Comparison of ENCODE assay signal across 21 cellular contexts in the genomic region with DNA sequence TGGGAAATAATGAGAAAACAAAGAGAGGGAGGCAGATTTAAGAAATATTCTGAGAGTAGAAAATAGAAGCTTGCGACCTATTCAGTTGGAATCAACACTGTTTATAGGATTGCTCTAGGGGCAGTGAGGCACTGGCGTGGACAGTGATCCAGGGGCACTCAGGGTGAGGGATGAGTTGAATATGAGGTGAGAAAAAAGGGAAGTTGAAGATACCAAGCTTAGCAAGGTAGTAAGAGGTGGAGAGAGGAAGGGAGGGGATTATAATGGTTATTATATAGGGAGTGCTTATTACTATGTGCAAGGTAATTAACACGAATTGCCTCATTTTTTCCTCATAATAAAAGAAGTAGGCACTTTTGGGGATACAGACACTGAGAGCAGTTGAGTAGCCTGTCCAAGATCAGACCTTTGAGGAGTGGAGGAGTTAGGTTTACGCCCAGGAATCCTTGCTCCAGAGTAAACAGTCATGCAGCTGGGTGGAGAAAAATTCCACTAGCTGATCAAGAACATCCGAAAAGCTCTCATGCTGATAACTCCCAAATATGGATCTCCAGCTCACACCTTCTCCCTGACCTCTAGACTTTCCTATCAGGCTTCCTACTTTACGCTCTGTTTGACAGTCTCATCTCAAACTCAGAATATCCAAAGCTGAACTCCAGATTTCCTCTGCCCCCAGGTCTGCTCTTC. TPM values are rescaled to one million over a fixed set of nuclear protein-coding genes. Genes with fewer than 3 reads are reported as not detected.
DNase-seq lines count a peak whose midpoint lies in the region; ATAC-seq, FAIRE-seq and TF ChIP-seq lines count a peak whose summit lies in the region.
"Had no signal": no experiment of that assay in that cellular context is flagged by ENCODE, and none has a peak within 500 bp of the region (broad histone marks: within the 10 kb centered on the region; RNA-seq: fewer than 3 reads in every experiment).

No MANE protein-coding gene starts in this region.

- no peak for TF ChIP-seq CTCF in cardiac muscle cell (IDR thresholded peaks at IDR 0.05; ENCODE audit: low read depth, low read length)
- no peak for TF ChIP-seq CTCF in HepG2 (CRISPR knock-in tag; IDR thresholded peaks at IDR 0.05)
- no peak for TF ChIP-seq CTCF in thyroid gland (IDR thresholded peaks at IDR 0.05)
- no peak for TF ChIP-seq CTCF in neural progenitor cell (IDR thresholded peaks at IDR 0.05)

- TF ChIP-seq EP300 in HepG2 (IDR thresholded peaks at IDR 0.05; ENCODE audit: low read depth in 2 of 2, low read length in 2 of 2) = no peak
- no peak for TF ChIP-seq EP300 in HepG2 (CRISPR knock-in tag; IDR thresholded peaks at IDR 0.05; ENCODE audit: borderline replicate concordance)

- FAIRE-seq in HepG2 (lab: Jason Lieb, UNC) = no peak

- no TSS peak for BruUV-seq in HepG2 (replicated peaks; lab: Mats Ljungman, UMichigan)

- no peak overlapping the region for H3K4me3 Mint-ChIP-seq in activated naive CD8-positive, alpha-beta T cell treated with anti-CD3 and anti-CD28 coated beads, Interleukin-2, amount 10 ng/mL, durations not matched to agents 7 days and 5 days
- H3K4me3 Mint-ChIP-seq in neural progenitor cell = no peak overlapping the region
- H3K4me3 Mint-ChIP-seq: activated naive CD4-positive, alpha-beta T cell treated with anti-CD3 and anti-CD28 coated beads, Interleukin-2, amount 10 ng/mL, durations not matched to agents 7 days and 5 days had no signal

- TF ChIP-seq POLR2A in HepG2 (IDR thresholded peaks at IDR 0.05; ENCODE audit: insufficient read depth in 1 of 2, low read depth in 2 of 2, low read length in 2 of 2) (no peak), thyroid gland (IDR thresholded peaks at IDR 0.05) (no peak)

- H3K4me1 ChIP-seq in cardiac muscle cell (ENCODE audit: low read depth) (peaks cover 32% of the 10 kb centered on the region), HepG2 (ENCODE audit: insufficient read depth, low read length) (peaks cover 36% of the 10 kb centered on the region), thyroid gland (peaks cover 24 to 42% of the 10 kb centered on the region in 2 donors), neural progenitor cell (no peaks in the 10 kb centered on the region)
- H3K4me1 ChIP-seq: uterus had no signal

- no peak for TF ChIP-seq RAD21 in HepG2 (CRISPR knock-in tag; IDR thresholded peaks at IDR 0.05)

- DNase-seq in cardiac muscle cell (ENCODE audit: low read depth in 1 of 2, low spot score in 1 of 2) (no peak), cardiac septum (ENCODE audit: low spot score) (no peak), HepG2 (ENCODE audit: low spot score) (no peak), thyroid gland (no peak), neural progenitor cell (ENCODE audit: low spot score) (no peak), NCI-H345 treated with DMSO at 0.1 percent for 48 hours (lab: John Stamatoyannopoulos, UW; ENCODE audit: unreplicated experiment) (no peak)
- DNase-seq in activated naive CD8-positive, alpha-beta T cell treated with anti-CD3 and anti-CD28 coated beads, Interleukin-2, amount 10 ng/mL, durations not matched to agents 7 days and 5 days = no peak
- DNase-seq: activated CD4-positive, alpha-beta T cell treated with anti-CD3 and anti-CD28 coated beads for 1 hour; activated CD8-positive, alpha-beta memory T cell treated with anti-CD3 and anti-CD28 coated beads, Interleukin-2, amount 50 U/mL, for 48 hours; activated naive CD4-positive, alpha-beta T cell treated with anti-CD3 and anti-CD28 coated beads, Interleukin-2, amount 10 ng/mL, durations not matched to agents 7 days and 5 days; brain microvascular endothelial cell; gastrocnemius medialis; GF-D8; mesendoderm; NCI-H1105; NCI-H774; occipital lobe; stimulated activated naive CD4-positive, alpha-beta T cell; uterus had no signal

- H3K4me2 ChIP-seq in HepG2 (ENCODE audit: low read depth, low read length) (no peak overlapping the region), neural progenitor cell (no peak overlapping the region)
- H3K4me2 ChIP-seq: smooth muscle cell had no signal

- H3K9me3 ChIP-seq in cardiac muscle cell (ENCODE audit: low read depth) = no peaks in the 10 kb centered on the region
- no peaks in the 10 kb centered on the region for H3K9me3 ChIP-seq in HepG2 (ENCODE audit: low read length)
- no peaks in the 10 kb centered on the region for H3K9me3 ChIP-seq in thyroid gland
- H3K9me3 ChIP-seq in neural progenitor cell (ENCODE audit: low read depth) = no peaks in the 10 kb centered on the region
- H3K9me3 ChIP-seq: gastrocnemius medialis, uterus had no signal

- no peak overlapping the region for H3K9ac ChIP-seq in HepG2 (ENCODE audit: insufficient read depth, low read depth, low read length)
- H3K9ac ChIP-seq in neural progenitor cell = no peak overlapping the region

- no peak overlapping the region for H2AFZ ChIP-seq in HepG2 (ENCODE audit: low read length)
- no peak overlapping the region for H2AFZ ChIP-seq in neural progenitor cell (replicated peaks)

- H3K27me3 ChIP-seq in cardiac muscle cell (no peaks in the 10 kb centered on the region), HepG2 (ENCODE audit: control insufficient read depth in 1 of 2, insufficient read depth in 2 of 2, low read length in 2 of 2) (no peaks in the 10 kb centered on the region), thyroid gland (no peaks in the 10 kb centered on the region), neural progenitor cell (no peaks in the 10 kb centered on the region)
- H3K27me3 ChIP-seq: brain microvascular endothelial cell, gastrocnemius medialis, uterus had no signal

- no peaks in the 10 kb centered on the region for H3K9me3 Mint-ChIP-seq in activated naive CD8-positive, alpha-beta T cell treated with anti-CD3 and anti-CD28 coated beads, Interleukin-2, amount 10 ng/mL, durations not matched to agents 7 days and 5 days
- no peaks in the 10 kb centered on the region for H3K9me3 Mint-ChIP-seq in neural progenitor cell
- H3K9me3 Mint-ChIP-seq: activated naive CD4-positive, alpha-beta T cell treated with anti-CD3 and anti-CD28 coated beads, Interleukin-2, amount 10 ng/mL, durations not matched to agents 7 days and 5 days had no signal

- 75% methylated on average over 6 of the region's 6 CpGs for WGBS in HepG2 (ENCODE audit: low lambda C conversion rate)
- 76 to 86% methylated on average over 6 of the region's 6 CpGs for WGBS in thyroid gland, 2 donors

- no peaks in the 10 kb centered on the region for H3K79me2 ChIP-seq in HepG2 (ENCODE audit: insufficient read depth, low read length)
- H3K79me2 ChIP-seq in neural progenitor cell (ENCODE audit: low read depth) = no peaks in the 10 kb centered on the region

- ATAC-seq in activated naive CD8-positive, alpha-beta T cell treated with anti-CD3 and anti-CD28 coated beads, Interleukin-2, amount 10 ng/mL, durations not matched to agents 7 days and 5 days (ENCODE audit: low read depth) = no peak
- ATAC-seq in HepG2 = peak; percentile 35
- ATAC-seq in GM21390 (IDR thresholded peaks at IDR 0.05; ENCODE audit: unreplicated experiment) = no peak
- ATAC-seq: gastrocnemius medialis had no signal

- peak overlapping the region; percentile 4 for H3K27ac Mint-ChIP-seq in activated naive CD8-positive, alpha-beta T cell treated with anti-CD3 and anti-CD28 coated beads, Interleukin-2, amount 10 ng/mL, durations not matched to agents 7 days and 5 days
- H3K27ac Mint-ChIP-seq in neural progenitor cell = no peak overlapping the region

- intact Hi-C loops in cardiac septum (cut with DNase I) = no loop called here
- intact Hi-C loops in HepG2 (cut with micrococcal nuclease; ENCODE audit: unreplicated experiment) = no loop called here
- intact Hi-C loops in thyroid gland (cut with DNase I) = no loop called here

- H4K20me1 ChIP-seq in HepG2 (ENCODE audit: insufficient read depth, low read length) = no peaks in the 10 kb centered on the region
- no peaks in the 10 kb centered on the region for H4K20me1 ChIP-seq in neural progenitor cell (ENCODE audit: low read depth)

- H3K36me3 Mint-ChIP-seq in activated naive CD8-positive, alpha-beta T cell treated with anti-CD3 and anti-CD28 coated beads, Interleukin-2, amount 10 ng/mL, durations not matched to agents 7 days and 5 days = peaks cover 47% of the 10 kb centered on the region
- peaks cover 17% of the 10 kb centered on the region for H3K36me3 Mint-ChIP-seq in neural progenitor cell

- peak overlapping the region; percentile 56 for H3K27ac ChIP-seq in cardiac muscle cell
- H3K27ac ChIP-seq in HepG2 (ENCODE audit: extremely low read length, insufficient read depth, low read length) = no peak overlapping the region
- H3K27ac ChIP-seq in thyroid gland = peak overlapping the region in 2 of 3 donors; percentile 22 to 34
- H3K27ac ChIP-seq in neural progenitor cell = no peak overlapping the region
- H3K27ac ChIP-seq: brain microvascular endothelial cell had no signal

- H3K36me3 ChIP-seq in cardiac muscle cell (peaks cover 13% of the 10 kb centered on the region), HepG2 (replicated peaks in 1 of 2; ENCODE audit: control insufficient read depth in 1 of 2, insufficient read depth in 2 of 2, low read length in 2 of 2) (no peaks in the 10 kb centered on the region), thyroid gland (no peaks in the 10 kb centered on the region), neural progenitor cell (no peaks in the 10 kb centered on the region)
- H3K36me3 ChIP-seq: brain microvascular endothelial cell, gastrocnemius medialis, uterus had no signal

- POLR2A ChIA-PET in activated naive CD8-positive, alpha-beta T cell treated with anti-CD3 and anti-CD28 coated beads, Interleukin-2, amount 10 ng/mL, durations not matched to agents 7 days and 5 days (lab: Charles Lee) = no interaction called here
- POLR2A ChIA-PET in HepG2 (lab: Yijun Ruan, JAX) = no interaction called here

- in situ Hi-C loops in HepG2 (cut with HindIII; ENCODE audit: extremely low pct_ligation_motif_present, low pct_unique_long_range_greater_than_20kb) = no loop called here

- H3K4me3 ChIP-seq in cardiac muscle cell (no peak overlapping the region), HepG2 (replicated peaks in 1 of 3; ENCODE audit: insufficient read depth in 1 of 3, low read depth in 2 of 3, low read length in 3 of 3) (no peak overlapping the region), thyroid gland (replicated peaks in 1 of 3) (no peak overlapping the region), neural progenitor cell (no peak overlapping the region)
- H3K4me3 ChIP-seq: gastrocnemius medialis, smooth muscle cell, uterus had no signal

- H3K27me3 Mint-ChIP-seq in activated naive CD8-positive, alpha-beta T cell treated with anti-CD3 and anti-CD28 coated beads, Interleukin-2, amount 10 ng/mL, durations not matched to agents 7 days and 5 days = no peaks in the 10 kb centered on the region
- H3K27me3 Mint-ChIP-seq in neural progenitor cell (ENCODE audit: insufficient read depth, low read depth) = no peaks in the 10 kb centered on the region
- H3K27me3 Mint-ChIP-seq: activated naive CD4-positive, alpha-beta T cell treated with anti-CD3 and anti-CD28 coated beads, Interleukin-2, amount 10 ng/mL, durations not matched to agents 7 days and 5 days had no signal

- H3F3A ChIP-seq in neural progenitor cell (ENCODE audit: low read depth) = no peaks in the 10 kb centered on the region

- CTCF ChIA-PET in HepG2 (lab: Yijun Ruan, JAX; ENCODE audit: low intra/inter-chr PET ratio, low total read pairs) = no interaction called here

- peaks cover 10% of the 10 kb centered on the region for H3K4me1 Mint-ChIP-seq in activated naive CD8-positive, alpha-beta T cell treated with anti-CD3 and anti-CD28 coated beads, Interleukin-2, amount 10 ng/mL, durations not matched to agents 7 days and 5 days
- H3K4me1 Mint-ChIP-seq in neural progenitor cell = no peaks in the 10 kb centered on the region

RNA-seq across cellular contexts. Expression of a gene that starts 53.2 kb away (rescaled TPM):
- total RNA-seq in cardiac muscle cell (70.1 and 123 TPM in 2 replicates), cardiac septum (61.8 TPM), HepG2 (2016; rRNA removed; fragmentation: Illumina TruSeq; extraction: Trizol) (62.1 and 79.9 TPM in 2 replicates), thyroid gland (100 to 1,000 TPM in 2 of 4 donors, 10 to 100 TPM in 2; 74.8 to 189 (median 113) TPM), neural progenitor cell (ENCODE audit: low replicate concordance) (27.3 and 39.2 TPM in 2 replicates)
- polyA plus RNA-seq in cardiac muscle cell (62.9 and 64.3 TPM in 2 replicates), HepG2 (2011; rRNA removed) (163 and 164 TPM in 2 replicates)
- 100 to 1,000 TPM; 142 to 150 TPM for total RNA-seq in activated naive CD8-positive, alpha-beta T cell treated with anti-CD3 and anti-CD28 coated beads, Interleukin-2, amount 10 ng/mL, durations not matched to agents 7 days and 5 days
- 8.1 and 8.2 TPM in 2 replicates for total RNA-seq in HepG2 (2016; cell fraction: cytosol; rRNA removed; fragmentation: Illumina TruSeq; extraction: Trizol; ENCODE audit: low read depth)
- 62.1 and 78.3 TPM in 2 replicates for total RNA-seq in HepG2 (2016; cell fraction: insoluble cytoplasmic fraction; rRNA removed; fragmentation: Illumina TruSeq; extraction: Trizol)
- 30.2 and 33.0 TPM in 2 replicates for total RNA-seq in HepG2 (2016; cell fraction: membrane; rRNA removed; fragmentation: Illumina TruSeq; extraction: Trizol)
- 91.6 and 101 TPM in 2 replicates for total RNA-seq in HepG2 (2016; cell fraction: nucleus; rRNA removed; fragmentation: Illumina TruSeq; extraction: Trizol)
- 115 and 161 TPM in 2 replicates for polyA plus RNA-seq in HepG2 (2011; cell fraction: cytosol; rRNA removed)
- 50.3 and 65.6 TPM in 2 replicates for polyA plus RNA-seq in HepG2 (2011; cell fraction: nucleus; rRNA removed)
- 189 and 200 TPM in 2 replicates for polyA plus RNA-seq in HepG2 (2012)
- polyA plus RNA-seq in HepG2 (2016; cell fraction: cytosol; fragmentation: Illumina TruSeq; extraction: Trizol; ENCODE audit: low read depth) = 5.0 and 5.1 TPM in 2 replicates
- polyA plus RNA-seq in HepG2 (2016; cell fraction: insoluble cytoplasmic fraction; fragmentation: Illumina TruSeq; extraction: Trizol; ENCODE audit: low read depth) = 49.0 and 50.2 TPM in 2 replicates
- 18.2 and 19.6 TPM in 2 replicates for polyA plus RNA-seq in HepG2 (2016; cell fraction: membrane; fragmentation: Illumina TruSeq; extraction: Trizol; ENCODE audit: low read depth)
- polyA plus RNA-seq in HepG2 (2016; cell fraction: nucleus; fragmentation: Illumina TruSeq; extraction: Trizol; ENCODE audit: insufficient read depth, low read depth) = 91.4 and 96.5 TPM in 2 replicates
- polyA minus RNA-seq in HepG2 (2011; rRNA and poly(A)+ RNA removed; ENCODE audit: low replicate concordance) = 3.2 and 268 TPM in 2 replicates
- 106 and 146 TPM in 2 replicates for polyA minus RNA-seq in HepG2 (2011; cell fraction: cytosol; rRNA and poly(A)+ RNA removed)
- 119 and 177 TPM in 2 replicates for polyA minus RNA-seq in HepG2 (2011; cell fraction: nucleus; rRNA and poly(A)+ RNA removed)

Comparison
In these comparisons a context has a peak if more than half of its experiments do, and no peak if none do; other contexts are left out.
1. H3K27ac ChIP-seq: peak in cardiac muscle cell (single experiment) and thyroid gland (2 of 3); none in HepG2 (single experiment) and neural progenitor cell (single experiment).